ENCODE assay signal across 1 cellular context in the genomic region with DNA sequence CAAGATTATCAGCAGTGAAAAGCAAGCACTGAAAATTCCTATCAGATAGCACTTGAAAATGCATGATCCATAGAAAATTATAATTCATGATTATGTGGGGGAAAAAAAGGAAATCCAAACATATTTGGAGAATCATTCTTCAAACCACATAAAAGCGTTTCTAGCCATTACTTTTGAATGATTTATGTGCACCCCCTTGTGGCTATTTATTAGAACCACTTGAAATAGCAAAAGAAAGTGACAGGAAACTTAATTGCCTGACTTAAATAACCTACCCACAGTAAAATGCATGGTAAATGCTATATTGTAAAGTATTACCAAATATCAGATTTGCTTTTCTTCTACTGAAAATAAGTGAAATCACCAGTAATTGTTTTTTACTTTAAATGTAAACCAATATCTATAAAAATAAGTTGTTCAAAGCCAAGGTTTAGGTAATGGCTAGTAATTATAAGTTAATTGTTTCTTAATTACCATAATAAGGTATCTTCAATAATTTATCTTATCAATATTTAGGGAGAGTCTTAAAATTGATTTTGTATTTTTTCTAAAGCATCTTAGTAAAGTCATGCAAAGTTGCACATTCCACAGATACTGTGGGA.
TF ChIP-seq lines count a peak whose summit lies in the region.

No MANE protein-coding gene starts in this region.

TF ChIP-seq in GM12878, 131 proteins besides CTCF, POLR2A, EP300 and RAD21 (continued from another document):
- TF ChIP-seq, protein P1, sequence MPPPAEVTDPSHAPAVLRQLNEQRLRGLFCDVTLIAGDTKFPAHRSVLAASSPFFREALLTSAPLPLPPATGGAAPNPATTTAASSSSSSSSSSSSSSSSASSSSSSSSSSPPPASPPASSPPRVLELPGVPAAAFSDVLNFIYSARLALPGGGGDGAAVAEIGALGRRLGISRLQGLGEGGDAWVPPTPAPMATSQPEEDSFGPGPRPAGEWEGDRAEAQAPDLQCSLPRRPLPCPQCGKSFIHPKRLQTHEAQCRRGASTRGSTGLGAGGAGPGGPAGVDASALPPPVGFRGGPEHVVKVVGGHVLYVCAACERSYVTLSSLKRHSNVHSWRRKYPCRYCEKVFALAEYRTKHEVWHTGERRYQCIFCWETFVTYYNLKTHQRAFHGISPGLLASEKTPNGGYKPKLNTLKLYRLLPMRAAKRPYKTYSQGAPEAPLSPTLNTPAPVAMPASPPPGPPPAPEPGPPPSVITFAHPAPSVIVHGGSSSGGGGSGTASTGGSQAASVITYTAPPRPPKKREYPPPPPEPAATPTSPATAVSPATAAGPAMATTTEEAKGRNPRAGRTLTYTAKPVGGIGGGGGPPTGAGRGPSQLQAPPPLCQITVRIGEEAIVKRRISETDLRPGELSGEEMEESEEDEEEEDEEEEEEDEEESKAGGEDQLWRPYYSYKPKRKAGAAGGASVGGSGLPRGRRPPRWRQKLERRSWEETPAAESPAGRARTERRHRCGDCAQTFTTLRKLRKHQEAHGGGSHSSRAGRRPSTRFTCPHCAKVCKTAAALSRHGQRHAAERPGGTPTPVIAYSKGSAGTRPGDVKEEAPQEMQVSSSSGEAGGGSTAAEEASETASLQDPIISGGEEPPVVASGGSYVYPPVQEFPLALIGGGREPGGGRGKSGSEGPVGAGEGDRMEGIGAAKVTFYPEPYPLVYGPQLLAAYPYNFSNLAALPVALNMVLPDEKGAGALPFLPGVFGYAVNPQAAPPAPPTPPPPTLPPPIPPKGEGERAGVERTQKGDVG (CRISPR knock-in tag; IDR thresholded peaks at IDR 0.05): no peak
- TF ChIP-seq IKZF1 (conservative IDR thresholded peaks at IDR 0.05) (no peak), SIN3A (IDR thresholded peaks at IDR 0.05; ENCODE audit: low read depth, low read length) (no peak), ESRRA (IDR thresholded peaks at IDR 0.05; ENCODE audit: low read length) (no peak), ZZZ3 (IDR thresholded peaks at IDR 0.05; ENCODE audit: control insufficient read depth, insufficient read length, low read depth) (no peak), RUNX3 (IDR thresholded peaks at IDR 0.05; ENCODE audit: low read length) (peak; percentile 29; the same call in 1 of the 2 replicates), HDAC2 (IDR thresholded peaks at IDR 0.05) (no peak), FOXK2 (IDR thresholded peaks at IDR 0.05) (no peak), SMAD1 (IDR thresholded peaks at IDR 0.05; ENCODE audit: low read depth, partially characterized antibody) (no peak), POU2F2 (IDR thresholded peaks at IDR 0.05; ENCODE audit: borderline replicate concordance, low read depth, low read length) (no peak)
- TF ChIP-seq, protein P2, sequence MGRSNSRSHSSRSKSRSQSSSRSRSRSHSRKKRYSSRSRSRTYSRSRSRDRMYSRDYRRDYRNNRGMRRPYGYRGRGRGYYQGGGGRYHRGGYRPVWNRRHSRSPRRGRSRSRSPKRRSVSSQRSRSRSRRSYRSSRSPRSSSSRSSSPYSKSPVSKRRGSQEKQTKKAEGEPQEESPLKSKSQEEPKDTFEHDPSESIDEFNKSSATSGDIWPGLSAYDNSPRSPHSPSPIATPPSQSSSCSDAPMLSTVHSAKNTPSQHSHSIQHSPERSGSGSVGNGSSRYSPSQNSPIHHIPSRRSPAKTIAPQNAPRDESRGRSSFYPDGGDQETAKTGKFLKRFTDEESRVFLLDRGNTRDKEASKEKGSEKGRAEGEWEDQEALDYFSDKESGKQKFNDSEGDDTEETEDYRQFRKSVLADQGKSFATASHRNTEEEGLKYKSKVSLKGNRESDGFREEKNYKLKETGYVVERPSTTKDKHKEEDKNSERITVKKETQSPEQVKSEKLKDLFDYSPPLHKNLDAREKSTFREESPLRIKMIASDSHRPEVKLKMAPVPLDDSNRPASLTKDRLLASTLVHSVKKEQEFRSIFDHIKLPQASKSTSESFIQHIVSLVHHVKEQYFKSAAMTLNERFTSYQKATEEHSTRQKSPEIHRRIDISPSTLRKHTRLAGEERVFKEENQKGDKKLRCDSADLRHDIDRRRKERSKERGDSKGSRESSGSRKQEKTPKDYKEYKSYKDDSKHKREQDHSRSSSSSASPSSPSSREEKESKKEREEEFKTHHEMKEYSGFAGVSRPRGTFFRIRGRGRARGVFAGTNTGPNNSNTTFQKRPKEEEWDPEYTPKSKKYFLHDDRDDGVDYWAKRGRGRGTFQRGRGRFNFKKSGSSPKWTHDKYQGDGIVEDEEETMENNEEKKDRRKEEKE (IDR thresholded peaks at IDR 0.05): no peak
- TF ChIP-seq, protein P3, sequence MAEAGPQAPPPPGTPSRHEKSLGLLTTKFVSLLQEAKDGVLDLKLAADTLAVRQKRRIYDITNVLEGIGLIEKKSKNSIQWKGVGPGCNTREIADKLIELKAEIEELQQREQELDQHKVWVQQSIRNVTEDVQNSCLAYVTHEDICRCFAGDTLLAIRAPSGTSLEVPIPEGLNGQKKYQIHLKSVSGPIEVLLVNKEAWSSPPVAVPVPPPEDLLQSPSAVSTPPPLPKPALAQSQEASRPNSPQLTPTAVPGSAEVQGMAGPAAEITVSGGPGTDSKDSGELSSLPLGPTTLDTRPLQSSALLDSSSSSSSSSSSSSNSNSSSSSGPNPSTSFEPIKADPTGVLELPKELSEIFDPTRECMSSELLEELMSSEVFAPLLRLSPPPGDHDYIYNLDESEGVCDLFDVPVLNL (IDR thresholded peaks at IDR 0.05; ENCODE audit: low read depth, low read length): no peak
- TF ChIP-seq, protein P4, sequence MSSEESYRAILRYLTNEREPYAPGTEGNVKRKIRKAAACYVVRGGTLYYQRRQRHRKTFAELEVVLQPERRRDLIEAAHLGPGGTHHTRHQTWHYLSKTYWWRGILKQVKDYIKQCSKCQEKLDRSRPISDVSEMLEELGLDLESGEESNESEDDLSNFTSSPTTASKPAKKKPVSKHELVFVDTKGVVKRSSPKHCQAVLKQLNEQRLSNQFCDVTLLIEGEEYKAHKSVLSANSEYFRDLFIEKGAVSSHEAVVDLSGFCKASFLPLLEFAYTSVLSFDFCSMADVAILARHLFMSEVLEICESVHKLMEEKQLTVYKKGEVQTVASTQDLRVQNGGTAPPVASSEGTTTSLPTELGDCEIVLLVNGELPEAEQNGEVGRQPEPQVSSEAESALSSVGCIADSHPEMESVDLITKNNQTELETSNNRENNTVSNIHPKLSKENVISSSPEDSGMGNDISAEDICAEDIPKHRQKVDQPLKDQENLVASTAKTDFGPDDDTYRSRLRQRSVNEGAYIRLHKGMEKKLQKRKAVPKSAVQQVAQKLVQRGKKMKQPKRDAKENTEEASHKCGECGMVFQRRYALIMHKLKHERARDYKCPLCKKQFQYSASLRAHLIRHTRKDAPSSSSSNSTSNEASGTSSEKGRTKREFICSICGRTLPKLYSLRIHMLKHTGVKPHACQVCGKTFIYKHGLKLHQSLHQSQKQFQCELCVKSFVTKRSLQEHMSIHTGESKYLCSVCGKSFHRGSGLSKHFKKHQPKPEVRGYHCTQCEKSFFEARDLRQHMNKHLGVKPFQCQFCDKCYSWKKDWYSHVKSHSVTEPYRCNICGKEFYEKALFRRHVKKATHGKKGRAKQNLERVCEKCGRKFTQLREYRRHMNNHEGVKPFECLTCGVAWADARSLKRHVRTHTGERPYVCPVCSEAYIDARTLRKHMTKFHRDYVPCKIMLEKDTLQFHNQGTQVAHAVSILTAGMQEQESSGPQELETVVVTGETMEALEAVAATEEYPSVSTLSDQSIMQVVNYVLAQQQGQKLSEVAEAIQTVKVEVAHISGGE (CRISPR knock-in tag; IDR thresholded peaks at IDR 0.05): no peak
